In genomic region chr9:32551491-32552049, GRCh38 we compare ENCODE assay signal across 1 cellular context.
TF ChIP-seq lines count a peak whose summit lies in the region.

No MANE protein-coding gene starts in this region.

TF ChIP-seq in endothelial cell of umbilical vein, 7 proteins besides CTCF, POLR2A, EP300 and RAD21 (continued from another document):
- TF ChIP-seq MAX (IDR thresholded peaks at IDR 0.05; ENCODE audit: insufficient read depth, insufficient read length) = no peak
- TF ChIP-seq MYC (IDR thresholded peaks at IDR 0.05; ENCODE audit: low read depth, low read length) = no peak
